Comparison of ENCODE assay signal across 18 cellular contexts in the genomic region with DNA sequence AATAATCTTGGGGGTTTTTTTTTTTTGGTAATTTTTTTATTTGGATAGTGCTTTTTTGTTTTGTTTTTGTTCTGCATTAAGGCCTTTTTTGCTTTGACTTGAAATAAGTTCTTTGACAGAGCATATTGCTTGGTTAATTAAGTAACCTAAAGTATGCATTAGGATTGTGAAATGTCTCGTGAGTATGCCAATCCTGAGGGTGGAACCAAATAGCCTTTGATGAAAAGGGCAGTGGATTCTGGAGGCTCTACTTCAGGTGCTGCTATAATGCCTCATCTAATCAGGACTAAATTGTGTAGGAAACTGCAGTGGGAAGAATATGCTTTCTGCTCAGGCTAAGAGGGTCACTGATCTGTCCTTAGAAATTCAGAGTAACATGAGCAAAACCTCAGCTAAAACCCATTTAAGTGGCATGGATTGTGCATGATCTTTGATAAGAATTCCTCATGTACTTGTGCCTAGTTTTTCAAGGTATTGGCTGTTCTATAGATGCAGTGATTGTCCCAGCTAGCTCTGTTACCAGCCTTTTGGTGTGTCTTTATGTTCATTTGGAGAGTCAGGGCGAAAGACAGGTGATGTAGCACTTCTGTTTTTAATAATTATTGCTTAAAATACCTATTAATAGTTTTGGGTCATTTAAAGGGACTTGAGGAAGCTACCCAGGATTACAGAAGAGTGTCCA. TPM values are rescaled to one million over a fixed set of nuclear protein-coding genes. Genes with fewer than 3 reads are reported as not detected.
A peak's percentile ranks its signal among the peaks of the same experiment; 100 is the strongest.
DNase-seq lines count a peak whose midpoint lies in the region; ATAC-seq, FAIRE-seq and TF ChIP-seq lines count a peak whose summit lies in the region.
"Had no signal": no experiment of that assay in that cellular context is flagged by ENCODE, and none has a peak within 500 bp of the region (broad histone marks: within the 10 kb centered on the region; RNA-seq: fewer than 3 reads in every experiment).

No MANE protein-coding gene starts in this region.

- H3K9me3 Mint-ChIP-seq in activated naive CD4-positive, alpha-beta T cell treated with anti-CD3 and anti-CD28 coated beads, Interleukin-2, amount 50 U/mL, for 72 hours = no peaks in the 10 kb centered on the region
- no peaks in the 10 kb centered on the region for H3K9me3 Mint-ChIP-seq in immature natural killer cell
- H3K9me3 Mint-ChIP-seq in stimulated activated memory B cell treated with anti-CD40 and anti-IgM and Interleukin-4, amounts not matched to agents 10 μg/mL and 1 μg/mL and 100 μg/mL, for 72 hours = no peaks in the 10 kb centered on the region
- H3K9me3 Mint-ChIP-seq: activated CD4-positive, alpha-beta T cell treated with anti-CD3 and anti-CD28 coated beads, Interleukin-2, amount 10 ng/mL, durations not matched to agents 24 days and 14 days; CD8-positive, alpha-beta T cell had no signal

- intact Hi-C loops in Panc1 (cut with micrococcal nuclease; ENCODE audit: unreplicated experiment) = no loop called here

- peaks cover 0 to 6% (median 3%) of the 10 kb centered on the region in 3 donors for H3K27me3 Mint-ChIP-seq in immature natural killer cell (ENCODE audit: low read depth in 3 of 3)
- H3K27me3 Mint-ChIP-seq in stimulated activated memory B cell treated with anti-CD40 and anti-IgM and Interleukin-4, amounts not matched to agents 10 μg/mL and 1 μg/mL and 100 μg/mL, for 72 hours = no peaks in the 10 kb centered on the region
- H3K27me3 Mint-ChIP-seq: activated CD4-positive, alpha-beta T cell treated with anti-CD3 and anti-CD28 coated beads, Interleukin-2, amount 10 ng/mL, durations not matched to agents 24 days and 14 days had no signal

- no peaks in the 10 kb centered on the region for H3K27me3 ChIP-seq in Panc1 (ENCODE audit: control insufficient read depth, insufficient read depth, low read length)
- H3K27me3 ChIP-seq: foreskin keratinocyte had no signal

- FAIRE-seq in HTR-8/SVneo (lab: Jason Lieb, UNC) = no peak

- CTCF ChIA-PET in Panc1 (lab: Charles Lee) = no interaction called here

- TF ChIP-seq CTCF in Panc1 (IDR thresholded peaks at IDR 0.05) = no peak

- peak overlapping the region; percentile 12 to 88 for H3K27ac Mint-ChIP-seq in activated naive CD4-positive, alpha-beta T cell treated with anti-CD3 and anti-CD28 coated beads, Interleukin-2, amount 50 U/mL, for 72 hours
- H3K27ac Mint-ChIP-seq in immature natural killer cell = peak overlapping the region in 5 of 6 donors; percentile 12 to 77 (median 58)
- peak overlapping the region; percentile 19 for H3K27ac Mint-ChIP-seq in stimulated activated memory B cell treated with anti-CD40 and anti-IgM and Interleukin-4, amounts not matched to agents 10 μg/mL and 1 μg/mL and 100 μg/mL, for 72 hours
- H3K27ac Mint-ChIP-seq: activated CD4-positive, alpha-beta T cell treated with anti-CD3 and anti-CD28 coated beads, Interleukin-2, amount 10 ng/mL, durations not matched to agents 24 days and 14 days had no signal

- POLR2A ChIA-PET in Panc1 (lab: Charles Lee) = no interaction called here

- no peak overlapping the region for H3K4me3 ChIP-seq in Panc1 (ENCODE audit: low read depth in 2 of 2, low read length in 2 of 2)
- H3K4me3 ChIP-seq: left ventricle myocardium inferior had no signal

- H3K36me3 ChIP-seq in Panc1 (ENCODE audit: control insufficient read depth, insufficient read depth, low read length) = peaks cover 41% of the 10 kb centered on the region

- no peak for ATAC-seq in activated naive CD4-positive, alpha-beta T cell treated with anti-CD3 and anti-CD28 coated beads, Interleukin-2, amount 50 U/mL, for 72 hours
- no peak for ATAC-seq in Panc1
- ATAC-seq in stimulated activated memory B cell treated with anti-CD40 and anti-IgM and Interleukin-4, amounts not matched to agents 10 μg/mL and 1 μg/mL and 100 μg/mL, for 72 hours = no peak
- ATAC-seq: CD8-positive, alpha-beta T cell; foreskin keratinocyte had no signal

- peak overlapping the region; percentile 65 for H3K27ac ChIP-seq in Panc1 (ENCODE audit: low read length)
- H3K27ac ChIP-seq: foreskin keratinocyte, left ventricle myocardium inferior had no signal

- no peak overlapping the region for H3K4me3 Mint-ChIP-seq in immature natural killer cell
- no peak overlapping the region for H3K4me3 Mint-ChIP-seq in stimulated activated memory B cell treated with anti-CD40 and anti-IgM and Interleukin-4, amounts not matched to agents 10 μg/mL and 1 μg/mL and 100 μg/mL, for 72 hours
- H3K4me3 Mint-ChIP-seq: activated CD4-positive, alpha-beta T cell treated with anti-CD3 and anti-CD28 coated beads, Interleukin-2, amount 10 ng/mL, durations not matched to agents 24 days and 14 days; CD8-positive, alpha-beta T cell had no signal

- DNase-seq in activated naive CD4-positive, alpha-beta T cell treated with anti-CD3 and anti-CD28 coated beads, Interleukin-2, amount 50 U/mL, for 72 hours (ENCODE audit: low spot score in 2 of 2) = no peak
- DNase-seq in activated naive CD4-positive, alpha-beta T cell (lab: John Stamatoyannopoulos, UW) = no peak
- DNase-seq in Panc1 (ENCODE audit: low read depth, low spot score) = no peak
- DNase-seq in immature natural killer cell = no peak
- no peak for DNase-seq in HTR-8/SVneo (ENCODE audit: insufficient read length, low spot score)
- DNase-seq in iPS-NIHi7 (ENCODE audit: extremely low spot score) = no peak
- DNase-seq in germinal center (ENCODE audit: low spot score) = no peak
- DNase-seq: ACHN; activated CD4-positive, alpha-beta T cell treated with anti-CD3 and anti-CD28 coated beads, Interleukin-2, amount 10 ng/mL, durations not matched to agents 24 days and 14 days; activated T-cell treated with anti-CD3 and anti-CD28 coated beads, Interleukin-2, amount 50 U/mL, for 48 hours; CD8-positive, alpha-beta T cell; EL; foreskin keratinocyte; left ventricle myocardium inferior; NCI-H187 treated with DMSO at 0.1 percent for 48 hours; NCI-H510A treated with DMSO at 0.1 percent for 48 hours; stimulated activated CD4-positive, alpha-beta T cell treated with anti-CD3 and anti-CD28 coated beads, Interleukin-12 subunit alpha, Interleukin-12 subunit beta, amount 100 ng/mL, for 4 hours had no signal

- peaks cover 8 to 32% of the 10 kb centered on the region in 2 donors for H3K36me3 Mint-ChIP-seq in activated naive CD4-positive, alpha-beta T cell treated with anti-CD3 and anti-CD28 coated beads, Interleukin-2, amount 50 U/mL, for 72 hours
- H3K36me3 Mint-ChIP-seq in immature natural killer cell = peaks cover 3 to 34% (median 20%) of the 10 kb centered on the region in 3 donors
- H3K36me3 Mint-ChIP-seq in stimulated activated memory B cell treated with anti-CD40 and anti-IgM and Interleukin-4, amounts not matched to agents 10 μg/mL and 1 μg/mL and 100 μg/mL, for 72 hours = peaks cover 44% of the 10 kb centered on the region

- BruUV-seq in Panc1 (replicated peaks; lab: Mats Ljungman, UMichigan) = TSS peak; percentile 74

- peaks cover 5 to 22% of the 10 kb centered on the region in 2 donors for H3K4me1 Mint-ChIP-seq in immature natural killer cell
- peaks cover 22% of the 10 kb centered on the region for H3K4me1 Mint-ChIP-seq in stimulated activated memory B cell treated with anti-CD40 and anti-IgM and Interleukin-4, amounts not matched to agents 10 μg/mL and 1 μg/mL and 100 μg/mL, for 72 hours

- in situ Hi-C loops in Panc1 (cut with HindIII; ENCODE audit: low pct_unique_long_range_greater_than_20kb, low sequenced_read_pairs) = no loop called here

- H3K4me1 ChIP-seq in Panc1 (ENCODE audit: control insufficient read depth, insufficient read depth, low read length) = peaks cover 57% of the 10 kb centered on the region

- H3K9me3 ChIP-seq in Panc1 (ENCODE audit: control insufficient read depth, insufficient read depth, low read depth, low read length) = no peaks in the 10 kb centered on the region
- H3K9me3 ChIP-seq: left ventricle myocardium inferior had no signal

RNA-seq across cellular contexts. Expression of gene CDV3, which starts 15.4 kb away (rescaled TPM):
- 100 to 1,000 TPM; 195 to 200 TPM for total RNA-seq in activated naive CD4-positive, alpha-beta T cell treated with anti-CD3 and anti-CD28 coated beads, Interleukin-2, amount 50 U/mL, for 72 hours
- 506 TPM for total RNA-seq in Panc1 (2021; ENCODE audit: unreplicated experiment)
- polyA plus RNA-seq in Panc1 (2012; ENCODE audit: insufficient read length) = 291 TPM
- polyA plus RNA-seq in immature natural killer cell = 10 to 100 TPM; 29.4 to 44.4 (median 30.9) TPM
